ENCODE assay signal across 14 cellular contexts in genomic region chr17:653724-654123, GRCh38.
DNase-seq lines count a peak whose midpoint lies in the region; ATAC-seq and TF ChIP-seq lines count a peak whose summit lies in the region.
"Had no signal": no experiment of that assay in that cellular context is flagged by ENCODE, and none has a peak within 500 bp of the region (broad histone marks: within the 10 kb centered on the region; RNA-seq: fewer than 3 reads in every experiment).

No MANE protein-coding gene starts in this region.

- H3K4me1 Mint-ChIP-seq in T-helper 17 cell (peaks cover 5% of the 10 kb centered on the region), nephron progenitor cell (no peaks in the 10 kb centered on the region)

- no peaks in the 10 kb centered on the region for H3K27me3 ChIP-seq in heart left ventricle

- H3K27ac Mint-ChIP-seq in T-helper 17 cell (peak overlapping the region; percentile 57), nephron progenitor cell (peak overlapping the region; percentile 47)
- H3K27ac Mint-ChIP-seq: CD4-positive, alpha-beta memory T cell had no signal

- H3K9me3 ChIP-seq in T-helper 17 cell (ENCODE audit: control insufficient read depth, low read length, poor library complexity, severe bottlenecking) (no peaks in the 10 kb centered on the region), heart left ventricle (no peaks in the 10 kb centered on the region)
- H3K9me3 ChIP-seq: Caco-2 had no signal

- no peak for DNase-seq in T-helper 17 cell
- DNase-seq in nephron progenitor cell: no peak
- no peak for DNase-seq in COR-L47 (lab: John Stamatoyannopoulos, UW)
- DNase-seq in heart left ventricle: no peak
- DNase-seq: C1 segment of cervical spinal cord; Caco-2; CD4-positive, alpha-beta memory T cell; DMS153; DND-41; GM23248; H7; HCEC 1CT had no signal

- no peak for TF ChIP-seq POLR2A in heart left ventricle (IDR thresholded peaks at IDR 0.05)

- intact Hi-C loops in heart left ventricle (cut with DNase I): no loop called here

- H3K4me3 Mint-ChIP-seq in T-helper 17 cell (no peak overlapping the region), nephron progenitor cell (no peak overlapping the region)
- H3K4me3 Mint-ChIP-seq: CD4-positive, alpha-beta memory T cell had no signal

- H3K4me1 ChIP-seq in heart left ventricle: peaks cover 0 to 15% (median 4%) of the 10 kb centered on the region in 12 donors
- H3K4me1 ChIP-seq: Caco-2 had no signal

- H3K27ac ChIP-seq in angular gyrus (ENCODE audit: low read depth, low read length) (peak overlapping the region; percentile 10), heart left ventricle (no peak overlapping the region)
- H3K27ac ChIP-seq: GM23248 had no signal

- no peaks in the 10 kb centered on the region for H3K9me3 Mint-ChIP-seq in nephron progenitor cell
- H3K9me3 Mint-ChIP-seq: CD4-positive, alpha-beta memory T cell had no signal

- H3K36me3 Mint-ChIP-seq in T-helper 17 cell (ENCODE audit: low read depth) (peaks cover 14% of the 10 kb centered on the region), nephron progenitor cell (ENCODE audit: low read depth) (peaks cover 53% of the 10 kb centered on the region)

- H3K36me3 ChIP-seq in heart left ventricle: peaks cover 0 to 74% (median 52%) of the 10 kb centered on the region in 9 donors

- no peak for ATAC-seq in T-helper 17 cell
- no peak for ATAC-seq in GM18867 (IDR thresholded peaks at IDR 0.05; ENCODE audit: unreplicated experiment)
- no peak for ATAC-seq in heart left ventricle

- no peak for TF ChIP-seq CTCF in nephron progenitor cell (IDR thresholded peaks at IDR 0.05)
- no peak for TF ChIP-seq CTCF in heart left ventricle (IDR thresholded peaks at IDR 0.05)

- H3K27me3 Mint-ChIP-seq in T-helper 17 cell: no peaks in the 10 kb centered on the region
- no peaks in the 10 kb centered on the region for H3K27me3 Mint-ChIP-seq in nephron progenitor cell (ENCODE audit: low read depth, poor library complexity)
- H3K27me3 Mint-ChIP-seq: CD4-positive, alpha-beta memory T cell had no signal

- H3K4me3 ChIP-seq in heart left ventricle: no peak overlapping the region
- H3K4me3 ChIP-seq: GM23248 had no signal

- WGBS in heart left ventricle, 4 donors: 91 to 95% (median 94%) methylated on average over 18 of the region's 18 CpGs
